In the genomic region with DNA sequence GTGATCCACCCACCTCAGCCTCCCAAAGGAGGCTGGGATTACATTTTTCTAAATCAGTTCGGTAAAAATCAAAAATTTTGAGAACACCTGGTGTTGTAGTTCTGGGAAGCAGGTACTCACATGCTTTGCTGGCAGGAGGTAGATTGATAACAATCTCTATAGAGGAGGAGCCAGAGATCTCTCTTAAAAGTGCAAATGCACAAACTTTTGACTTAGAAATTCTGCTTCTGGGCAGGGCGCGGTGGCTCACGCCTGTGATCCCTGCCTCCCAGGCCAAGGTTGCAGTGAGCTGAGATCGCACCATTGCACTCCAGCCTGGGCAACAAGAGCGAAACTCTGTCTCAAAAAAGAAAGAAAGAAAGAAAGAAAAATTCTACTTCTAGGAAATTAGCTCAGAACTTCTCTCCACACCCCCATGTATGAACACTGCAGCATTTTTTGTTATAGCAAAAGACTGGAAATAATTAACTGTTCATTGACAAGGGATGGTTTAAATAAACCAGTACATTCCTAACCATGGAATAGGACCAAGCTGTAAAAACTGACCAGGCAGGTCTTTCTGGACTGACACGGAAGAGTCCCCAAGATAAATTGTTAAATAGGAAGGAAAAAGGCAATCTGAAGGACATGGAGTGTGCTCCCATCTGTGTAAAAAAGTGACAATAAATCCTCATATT, we compare ENCODE assay signal across 17 cellular contexts. TPM values are rescaled to one million over a fixed set of nuclear protein-coding genes. Genes with fewer than 3 reads are reported as not detected.
DNase-seq lines count a peak whose midpoint lies in the region; ATAC-seq and TF ChIP-seq lines count a peak whose summit lies in the region.
"Had no signal": no experiment of that assay in that cellular context is flagged by ENCODE, and none has a peak within 500 bp of the region (broad histone marks: within the 10 kb centered on the region; RNA-seq: fewer than 3 reads in every experiment).

No MANE protein-coding gene starts in this region.

- peaks cover 53% of the 10 kb centered on the region for H3K4me1 Mint-ChIP-seq in activated naive CD4-positive, alpha-beta T cell treated with anti-CD3 and anti-CD28 coated beads, Interleukin-2, amount 50 U/mL, for 24 hours
- peaks cover 51% of the 10 kb centered on the region for H3K4me1 Mint-ChIP-seq in activated CD4-positive, alpha-beta memory T cell treated with anti-CD3 and anti-CD28 coated beads, Interleukin-2, amount 10 ng/mL, durations not matched to agents 7 days and 5 days

- H3K27ac Mint-ChIP-seq in activated naive CD4-positive, alpha-beta T cell treated with anti-CD3 and anti-CD28 coated beads, Interleukin-2, amount 50 U/mL, for 24 hours: peak overlapping the region; percentile 52
- H3K27ac Mint-ChIP-seq in activated CD4-positive, alpha-beta memory T cell treated with anti-CD3 and anti-CD28 coated beads, Interleukin-2, amount 10 ng/mL, durations not matched to agents 7 days and 5 days: peak overlapping the region; percentile 66

- H3K36me3 ChIP-seq in right atrium auricular region: no peaks in the 10 kb centered on the region
- H3K36me3 ChIP-seq: neutrophil, Peyer's patch, uterus had no signal

- peaks cover 0 to 6% of the 10 kb centered on the region in 2 donors for H3K4me1 ChIP-seq in right atrium auricular region
- H3K4me1 ChIP-seq: Peyer's patch, uterus had no signal

- H3K27me3 Mint-ChIP-seq in activated naive CD4-positive, alpha-beta T cell treated with anti-CD3 and anti-CD28 coated beads, Interleukin-2, amount 50 U/mL, for 24 hours: no peaks in the 10 kb centered on the region
- H3K27me3 Mint-ChIP-seq in activated CD4-positive, alpha-beta memory T cell treated with anti-CD3 and anti-CD28 coated beads, Interleukin-2, amount 10 ng/mL, durations not matched to agents 7 days and 5 days: peaks cover 3% of the 10 kb centered on the region

- peak overlapping the region; percentile 34 for H3K4me3 Mint-ChIP-seq in activated naive CD4-positive, alpha-beta T cell treated with anti-CD3 and anti-CD28 coated beads, Interleukin-2, amount 50 U/mL, for 24 hours
- H3K4me3 Mint-ChIP-seq in activated CD4-positive, alpha-beta memory T cell treated with anti-CD3 and anti-CD28 coated beads, Interleukin-2, amount 10 ng/mL, durations not matched to agents 7 days and 5 days: no peak overlapping the region
- H3K4me3 Mint-ChIP-seq: activated T-cell treated with anti-CD3 and anti-CD28 coated beads, Interleukin-2, amount 50 U/mL, for 4 hours had no signal

- TF ChIP-seq CTCF in right atrium auricular region (IDR thresholded peaks at IDR 0.05): no peak

- H3K9me3 Mint-ChIP-seq in activated naive CD4-positive, alpha-beta T cell treated with anti-CD3 and anti-CD28 coated beads, Interleukin-2, amount 50 U/mL, for 24 hours: no peaks in the 10 kb centered on the region
- no peaks in the 10 kb centered on the region for H3K9me3 Mint-ChIP-seq in activated CD4-positive, alpha-beta memory T cell treated with anti-CD3 and anti-CD28 coated beads, Interleukin-2, amount 10 ng/mL, durations not matched to agents 7 days and 5 days
- H3K9me3 Mint-ChIP-seq: activated T-cell treated with anti-CD3 and anti-CD28 coated beads, Interleukin-2, amount 50 U/mL, for 4 hours had no signal

- no peak overlapping the region for H3K4me3 ChIP-seq in right atrium auricular region
- H3K4me3 ChIP-seq: lung, Peyer's patch, uterus had no signal

- CTCF ChIA-PET in activated CD4-positive, alpha-beta memory T cell treated with anti-CD3 and anti-CD28 coated beads, Interleukin-2, amount 10 ng/mL, durations not matched to agents 7 days and 5 days (lab: Charles Lee): interaction anchor here (0.9 to 2.3 kb wide), 6 partner anchors 11 to 96 kb away, joined by 3 to 11 read pairs (median 4); partner anchors contain the start of genes TBC1D20 and TRIB3

- POLR2A ChIA-PET in activated CD4-positive, alpha-beta memory T cell treated with anti-CD3 and anti-CD28 coated beads, Interleukin-2, amount 10 ng/mL, durations not matched to agents 7 days and 5 days (lab: Charles Lee): interaction anchor here (0.7 to 2.2 kb wide), 5 partner anchors 13 to 96 kb away, joined by 3 to 7 read pairs (median 4); partner anchors contain the start of gene TRIB3

- no peak for ATAC-seq in HG03139 (IDR thresholded peaks at IDR 0.05; ENCODE audit: unreplicated experiment)

- no peak for DNase-seq in activated naive CD4-positive, alpha-beta T cell treated with anti-CD3 and anti-CD28 coated beads, Interleukin-2, amount 50 U/mL, for 16 hours
- DNase-seq in activated CD4-positive, alpha-beta memory T cell treated with anti-CD3 and anti-CD28 coated beads, Interleukin-2, amount 10 ng/mL, durations not matched to agents 7 days and 5 days: no peak
- peak; percentile 38 for DNase-seq in kidney tubule cell (ENCODE audit: low spot score)
- DNase-seq in SKM-1 treated with dmso at 0.1 percent for 144 hours (lab: John Stamatoyannopoulos, UW; ENCODE audit: unreplicated experiment): no peak
- no peak for DNase-seq in right atrium auricular region (ENCODE audit: low spot score)
- no peak for DNase-seq in NCI-H1105 treated with DMSO at 0.1 percent for 48 hours (lab: John Stamatoyannopoulos, UW)
- DNase-seq: activated T-cell treated with anti-CD3 and anti-CD28 coated beads, Interleukin-2, amount 50 U/mL, for 4 hours; dermis blood vessel endothelial cell; KBM-7; NCI-H146; Peyer's patch; stimulated activated naive CD4-positive, alpha-beta T cell treated with Interleukin-2 at 50 U/mL for 16 hours; uterus had no signal

- H3K36me3 Mint-ChIP-seq in activated naive CD4-positive, alpha-beta T cell treated with anti-CD3 and anti-CD28 coated beads, Interleukin-2, amount 50 U/mL, for 24 hours: no peaks in the 10 kb centered on the region
- H3K36me3 Mint-ChIP-seq in activated CD4-positive, alpha-beta memory T cell treated with anti-CD3 and anti-CD28 coated beads, Interleukin-2, amount 10 ng/mL, durations not matched to agents 7 days and 5 days (ENCODE audit: low read depth): no peaks in the 10 kb centered on the region

- H3K27ac ChIP-seq in right atrium auricular region: no peak overlapping the region
- H3K27ac ChIP-seq: Peyer's patch, uterus had no signal

- no peaks in the 10 kb centered on the region for H3K27me3 ChIP-seq in right atrium auricular region
- H3K27me3 ChIP-seq: neutrophil, Peyer's patch, uterus had no signal

- no peaks in the 10 kb centered on the region for H3K9me3 ChIP-seq in right atrium auricular region
- H3K9me3 ChIP-seq: neutrophil, Peyer's patch, uterus had no signal

RNA-seq across cellular contexts. Expression of gene TRIB3, which starts 14.4 kb away (rescaled TPM):
- total RNA-seq in activated CD4-positive, alpha-beta memory T cell treated with anti-CD3 and anti-CD28 coated beads, Interleukin-2, amount 10 ng/mL, durations not matched to agents 7 days and 5 days: 10 to 100 TPM; 28.3 to 28.9 TPM
- 1 to 10 TPM in 1 of 2 donors, under 1 TPM in 1; 0.33 to 4.2 TPM for total RNA-seq in right atrium auricular region

RNA-seq across cellular contexts. Expression of gene NRSN2, which starts 19.3 kb away (rescaled TPM):
- total RNA-seq in activated CD4-positive, alpha-beta memory T cell treated with anti-CD3 and anti-CD28 coated beads, Interleukin-2, amount 10 ng/mL, durations not matched to agents 7 days and 5 days: 1 to 10 TPM; 1.8 to 2.7 TPM
- 10 to 100 TPM; 30.6 to 30.7 TPM for total RNA-seq in right atrium auricular region

RNA-seq across cellular contexts. Expression of gene SOX12, which starts 40.8 kb away (rescaled TPM):
- total RNA-seq in activated CD4-positive, alpha-beta memory T cell treated with anti-CD3 and anti-CD28 coated beads, Interleukin-2, amount 10 ng/mL, durations not matched to agents 7 days and 5 days: 1 to 10 TPM; 2.9 to 3.2 TPM
- 1 to 10 TPM; 5.3 TPM for total RNA-seq in right atrium auricular region

RNA-seq across cellular contexts. Expression of gene RBCK1, which starts 41.9 kb away (rescaled TPM):
- total RNA-seq in activated CD4-positive, alpha-beta memory T cell treated with anti-CD3 and anti-CD28 coated beads, Interleukin-2, amount 10 ng/mL, durations not matched to agents 7 days and 5 days: 100 to 1,000 TPM; 133 to 146 TPM
- 10 to 100 TPM; 43.6 to 48.8 TPM for total RNA-seq in right atrium auricular region

Comparison
In these comparisons a context has a peak if more than half of its experiments do, and no peak if none do; other contexts are left out.
1. RNA of gene TRIB3, which starts 14.4 kb away (total RNA-seq): 28.3 to 28.9 TPM in activated CD4-positive, alpha-beta memory T cell treated with anti-CD3 and anti-CD28 coated beads, Interleukin-2, amount 10 ng/mL, durations not matched to agents 7 days and 5 days; 0.33 to 4.2 TPM in right atrium auricular region; every median in the first group is over 4 times any median in the second.
2. RNA of gene NRSN2, which starts 19.3 kb away (total RNA-seq): 30.6 to 30.7 TPM in right atrium auricular region; 1.8 to 2.7 TPM in activated CD4-positive, alpha-beta memory T cell treated with anti-CD3 and anti-CD28 coated beads, Interleukin-2, amount 10 ng/mL, durations not matched to agents 7 days and 5 days; every median in the first group is over 4 times any median in the second.